ENCODE assay signal across 11 cellular contexts in the genomic region with DNA sequence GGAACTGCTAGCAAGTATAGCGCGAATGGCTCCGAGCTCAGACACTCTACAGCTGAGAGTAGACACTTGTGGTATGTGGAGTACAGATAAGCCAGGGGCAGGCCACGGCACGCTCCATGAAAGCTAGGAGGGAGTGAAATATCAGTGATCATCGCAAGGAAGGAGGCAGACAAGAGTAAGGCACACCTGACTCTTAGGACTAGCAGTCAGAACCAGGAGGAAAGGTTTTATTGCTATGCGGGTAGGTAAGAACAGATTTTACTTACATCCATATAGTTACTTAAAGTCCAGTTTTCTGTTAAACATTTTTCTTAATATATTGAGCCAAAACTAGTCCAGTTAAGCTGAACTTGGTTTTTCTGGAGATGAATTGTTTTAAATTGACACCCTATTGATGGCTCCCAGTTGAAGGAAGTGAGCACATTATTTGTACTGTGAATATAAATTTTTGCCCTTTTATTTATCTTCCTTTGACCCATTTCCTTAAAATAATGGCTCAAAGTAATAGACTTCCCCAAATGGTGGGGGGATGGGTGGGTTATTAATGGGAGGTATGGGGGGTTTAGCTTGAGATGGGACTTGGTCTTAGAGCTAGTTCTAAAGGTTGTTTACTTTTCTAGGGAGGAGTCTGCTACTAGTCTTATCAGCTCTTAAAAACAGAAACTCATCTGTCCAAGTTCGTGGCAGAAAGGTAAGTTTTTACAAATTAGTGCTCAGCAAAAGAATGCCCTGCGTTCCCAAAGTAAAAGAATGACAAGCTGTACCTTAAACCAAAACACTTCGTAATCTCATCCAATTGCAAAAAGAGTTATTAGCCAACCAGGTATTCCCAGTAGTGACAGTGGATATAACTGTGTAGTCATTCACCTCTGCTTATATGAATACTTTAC. TPM values are rescaled to one million over a fixed set of nuclear protein-coding genes. Genes with fewer than 3 reads are reported as not detected.
DNase-seq lines count a peak whose midpoint lies in the region; ATAC-seq and TF ChIP-seq lines count a peak whose summit lies in the region.
"Had no signal": no experiment of that assay in that cellular context is flagged by ENCODE, and none has a peak within 500 bp of the region (broad histone marks: within the 10 kb centered on the region; RNA-seq: fewer than 3 reads in every experiment).

No MANE protein-coding gene starts in this region.

- H3K9me3 ChIP-seq in BLaER1 (no peaks in the 10 kb centered on the region), lower lobe of right lung (no peaks in the 10 kb centered on the region)

- H3K4me2 ChIP-seq in BLaER1: peak overlapping the region; percentile 47

- H3K36me3 ChIP-seq in BLaER1 (peaks cover 75% of the 10 kb centered on the region), lower lobe of right lung (peaks cover 75% of the 10 kb centered on the region)

- H3K27me3 Mint-ChIP-seq in activated naive CD8-positive, alpha-beta T cell: no peaks in the 10 kb centered on the region
- H3K27me3 Mint-ChIP-seq: activated B cell treated with CpG ODN at 0.5 μM for 24 hours had no signal

- H3K36me3 Mint-ChIP-seq in activated naive CD8-positive, alpha-beta T cell: peaks cover 48% of the 10 kb centered on the region

- H3K4me3 ChIP-seq in BLaER1 (no peak overlapping the region), lower lobe of right lung (no peak overlapping the region)

- H3K27me3 ChIP-seq in BLaER1 (no peaks in the 10 kb centered on the region), lower lobe of right lung (ENCODE audit: low read depth) (no peaks in the 10 kb centered on the region)

- peak overlapping the region; percentile 38 for H3K4me3 Mint-ChIP-seq in activated naive CD8-positive, alpha-beta T cell
- H3K4me3 Mint-ChIP-seq: activated B cell treated with CpG ODN at 0.5 μM for 24 hours had no signal

- H3K4me1 Mint-ChIP-seq in activated naive CD8-positive, alpha-beta T cell (ENCODE audit: low read depth): peaks cover 41% of the 10 kb centered on the region

- no peaks in the 10 kb centered on the region for H3K9me3 Mint-ChIP-seq in activated naive CD8-positive, alpha-beta T cell (ENCODE audit: low read depth)
- H3K9me3 Mint-ChIP-seq: activated B cell treated with CpG ODN at 0.5 μM for 24 hours had no signal

- H3K4me1 ChIP-seq in BLaER1 (peaks cover 68% of the 10 kb centered on the region), lower lobe of right lung (peaks cover 66% of the 10 kb centered on the region)

- peak overlapping the region; percentile 45; the same call in 1 of the 2 replicates for H3K9ac ChIP-seq in BLaER1

- H3K27ac Mint-ChIP-seq in activated naive CD8-positive, alpha-beta T cell: no peak overlapping the region
- H3K27ac Mint-ChIP-seq: activated B cell treated with CpG ODN at 0.5 μM for 24 hours had no signal

- intact Hi-C loops in lower lobe of right lung (cut with DNase I): no loop called here

- TF ChIP-seq CTCF in lower lobe of right lung (IDR thresholded peaks at IDR 0.05): no peak

- H4K20me1 ChIP-seq in BLaER1: peaks cover 85% of the 10 kb centered on the region

- TF ChIP-seq POLR2A in GM19193 (IDR thresholded peaks at IDR 0.05; ENCODE audit: extremely low read depth, insufficient read depth, insufficient read length): peak; percentile 55

- H3K27ac ChIP-seq in BLaER1 (no peak overlapping the region), lower lobe of right lung (no peak overlapping the region)

- DNase-seq in lower lobe of right lung: no peak
- no peak for DNase-seq in NK-92 treated with Interleukin-12 subunit alpha and Interleukin-12 subunit beta, amount 100 ng/mL, for 24 hours (lab: John Stamatoyannopoulos, UW)
- no peak for DNase-seq in NCI-H526 (lab: John Stamatoyannopoulos, UW)
- DNase-seq: activated B cell treated with CpG ODN at 0.5 μM for 24 hours, cortex of kidney, NCI-H2029 treated with DMSO at 0.1 percent for 48 hours had no signal

- ATAC-seq in lower lobe of right lung (peak; percentile 50), GM21786 (IDR thresholded peaks at IDR 0.05; ENCODE audit: unreplicated experiment) (no peak), GM19328 (IDR thresholded peaks at IDR 0.05; ENCODE audit: unreplicated experiment) (no peak)

RNA-seq across cellular contexts. Expression of gene HNRNPA1, which starts 5.8 kb away (rescaled TPM):
- 598 TPM for total RNA-seq in lower lobe of right lung

RNA-seq across cellular contexts. Expression of gene CBX5, which starts 6.4 kb away (rescaled TPM):
- 50.1 TPM for total RNA-seq in lower lobe of right lung

RNA-seq across cellular contexts. Expression of gene NFE2, which starts 14.5 kb away (rescaled TPM):
- total RNA-seq in lower lobe of right lung: 13.5 TPM
- total RNA-seq: activated B cell treated with CpG ODN at 0.5 μM for 24 hours had no signal

RNA-seq across cellular contexts. Expression of gene COPZ1, which starts 38.6 kb away (rescaled TPM):
- total RNA-seq in lower lobe of right lung: 129 TPM

Comparison
In these comparisons a context has a peak if more than half of its experiments do, and no peak if none do; other contexts are left out.
1. ATAC-seq: peak in lower lobe of right lung (2 of 2); none in GM21786 (single experiment) and GM19328 (single experiment).